8 cellular contexts compared by ENCODE assay signal in the genomic region with DNA sequence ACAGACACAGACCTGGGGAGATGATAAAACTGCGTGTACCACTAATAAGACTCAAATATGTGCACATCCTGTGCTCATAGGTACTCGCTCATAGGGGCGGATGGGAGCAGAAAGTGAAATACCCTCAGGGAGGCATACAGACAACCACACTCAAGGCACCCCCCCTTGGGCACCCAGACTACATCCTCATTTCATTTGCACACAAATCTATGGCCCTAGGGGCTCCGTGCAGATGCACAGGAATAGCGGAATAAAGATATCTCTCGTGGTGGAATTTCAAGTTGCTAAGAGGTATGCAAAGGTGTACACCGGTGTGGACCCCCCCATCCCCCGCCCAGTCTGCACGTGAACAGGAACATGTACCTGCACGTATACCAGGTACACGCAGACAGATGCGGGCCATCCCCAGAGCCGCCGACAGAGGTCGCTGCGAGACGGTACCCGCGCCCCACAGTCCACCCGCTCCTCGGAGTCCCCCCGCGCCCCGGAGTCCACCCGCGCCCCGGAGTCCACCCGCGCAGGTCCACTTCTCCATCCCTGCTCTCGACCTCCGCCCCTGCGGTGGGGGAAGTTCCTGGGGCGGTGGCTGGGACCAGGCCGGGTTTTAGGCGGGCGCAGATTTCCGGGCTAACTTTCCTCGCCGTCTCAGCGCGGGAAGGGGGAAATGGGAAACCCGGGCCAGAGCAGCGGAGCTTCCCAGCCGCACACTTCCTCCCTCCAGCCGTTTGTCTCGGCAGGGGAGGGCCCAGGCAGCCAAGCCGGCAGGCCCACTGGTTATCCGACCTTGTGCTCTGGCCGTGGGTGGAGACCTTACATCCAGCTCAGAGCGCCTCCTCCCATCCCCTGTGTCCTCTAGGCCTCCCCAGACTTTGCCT. TPM values are rescaled to one million over a fixed set of nuclear protein-coding genes. Genes with fewer than 3 reads are reported as not detected.
DNase-seq lines count a peak whose midpoint lies in the region; ATAC-seq and TF ChIP-seq lines count a peak whose summit lies in the region.

No MANE protein-coding gene starts in this region.

- peaks cover 3% of the 10 kb centered on the region for H3K27me3 Mint-ChIP-seq in activated T-cell treated with anti-CD3 and anti-CD28 coated beads, Interleukin-2, amount 50 U/mL, for 4 hours (ENCODE audit: low read depth)
- peaks cover 6% of the 10 kb centered on the region for H3K27me3 Mint-ChIP-seq in neural progenitor cell (ENCODE audit: insufficient read depth, low read depth)

- no TSS peak for BruUV-seq in OCI-LY7 (replicated peaks; lab: Mats Ljungman, UMichigan)

- H3K36me3 ChIP-seq in OCI-LY7 (ENCODE audit: insufficient read depth, low read length) (no peaks in the 10 kb centered on the region), neural progenitor cell (no peaks in the 10 kb centered on the region), thoracic aorta (no peaks in the 10 kb centered on the region)

- H3K27ac Mint-ChIP-seq in neural progenitor cell: no peak overlapping the region

- H3K36me3 Mint-ChIP-seq in activated T-cell treated with anti-CD3 and anti-CD28 coated beads, Interleukin-2, amount 50 U/mL, for 4 hours (ENCODE audit: insufficient read depth): no peaks in the 10 kb centered on the region
- H3K36me3 Mint-ChIP-seq in neural progenitor cell: no peaks in the 10 kb centered on the region

- H2AFZ ChIP-seq in OCI-LY7 (ENCODE audit: low read length): peak overlapping the region; percentile 85
- peak overlapping the region; percentile 98 for H2AFZ ChIP-seq in neural progenitor cell (replicated peaks)

- H4K20me1 ChIP-seq in OCI-LY7 (ENCODE audit: insufficient read depth, low read length) (no peaks in the 10 kb centered on the region), neural progenitor cell (ENCODE audit: low read depth) (no peaks in the 10 kb centered on the region)

- intact Hi-C loops in OCI-LY7 (cut with micrococcal nuclease; ENCODE audit: unreplicated experiment): loop anchor here (5.0 kb wide), 1 partner anchor 96 kb away; no protein-coding TSS in a partner anchor

- H3K9me3 Mint-ChIP-seq in activated T-cell treated with anti-CD3 and anti-CD28 coated beads, Interleukin-2, amount 50 U/mL, for 4 hours: no peaks in the 10 kb centered on the region
- no peaks in the 10 kb centered on the region for H3K9me3 Mint-ChIP-seq in neural progenitor cell

- H3K27me3 ChIP-seq in neural progenitor cell: peaks cover 27% of the 10 kb centered on the region
- no peaks in the 10 kb centered on the region for H3K27me3 ChIP-seq in thoracic aorta (replicated peaks; ENCODE audit: insufficient read depth)

- no peaks in the 10 kb centered on the region for H3K9me3 ChIP-seq in OCI-LY7 (ENCODE audit: low read length)
- H3K9me3 ChIP-seq in neural progenitor cell (ENCODE audit: low read depth): no peaks in the 10 kb centered on the region
- H3K9me3 ChIP-seq in thoracic aorta: no peaks in the 10 kb centered on the region

- H3K79me2 ChIP-seq in OCI-LY7 (ENCODE audit: insufficient read depth, low read depth, low read length) (no peaks in the 10 kb centered on the region), neural progenitor cell (ENCODE audit: low read depth) (no peaks in the 10 kb centered on the region)

- peak overlapping the region; percentile 11 for H3K9ac ChIP-seq in neural progenitor cell

- H3K4me2 ChIP-seq in OCI-LY7 (ENCODE audit: low read length): peak overlapping the region; percentile 68
- peak overlapping the region; percentile 82 for H3K4me2 ChIP-seq in neural progenitor cell

- POLR2A ChIA-PET in OCI-LY7 (lab: Charles Lee): interaction anchor here (0.9 to 1.5 kb wide), 2 partner anchors 139 to 631 kb away, joined by 3 to 5 read pairs; no protein-coding TSS in a partner anchor

- peaks cover 18% of the 10 kb centered on the region for H3K4me1 Mint-ChIP-seq in activated T-cell treated with anti-CD3 and anti-CD28 coated beads, Interleukin-2, amount 50 U/mL, for 4 hours (ENCODE audit: low read depth)
- H3K4me1 Mint-ChIP-seq in neural progenitor cell: no peaks in the 10 kb centered on the region

- H3K4me3 ChIP-seq in OCI-LY7 (ENCODE audit: low read depth, low read length, poor library complexity, severe bottlenecking): peak overlapping the region; percentile 72
- peak overlapping the region; percentile 73 for H3K4me3 ChIP-seq in neural progenitor cell
- peak overlapping the region; percentile 67 for H3K4me3 ChIP-seq in thoracic aorta

- peak overlapping the region; percentile 57 for H3K27ac ChIP-seq in OCI-LY7 (ENCODE audit: low read depth, low read length, poor library complexity, severe bottlenecking)
- H3K27ac ChIP-seq in neural progenitor cell: no peak overlapping the region
- no peak overlapping the region for H3K27ac ChIP-seq in thoracic aorta

- H3F3A ChIP-seq in neural progenitor cell (ENCODE audit: low read depth): peaks cover 11% of the 10 kb centered on the region

- H3K4me1 ChIP-seq in OCI-LY7 (ENCODE audit: insufficient read depth, low read length, poor library complexity, severe bottlenecking) (peaks cover 36% of the 10 kb centered on the region), neural progenitor cell (peaks cover 7% of the 10 kb centered on the region), thoracic aorta (ENCODE audit: control insufficient read depth in 1 of 2, low read depth in 2 of 2) (peaks cover 0 to 7% of the 10 kb centered on the region in 2 donors)

- H3K9me2 ChIP-seq in OCI-LY7 (ENCODE audit: insufficient read depth, low read length): no peaks in the 10 kb centered on the region

- TF ChIP-seq CTCF in OCI-LY7 (conservative IDR thresholded peaks at IDR 0.05; ENCODE audit: low read length) (peak; percentile 84), neural progenitor cell (IDR thresholded peaks at IDR 0.05) (peak; percentile 92), thoracic aorta (IDR thresholded peaks at IDR 0.05) (peak; percentile 68)

- CTCF ChIA-PET in OCI-LY7 (lab: Charles Lee; ENCODE audit: unreplicated experiment): no interaction called here

- H3K4me3 Mint-ChIP-seq in activated T-cell treated with anti-CD3 and anti-CD28 coated beads, Interleukin-2, amount 50 U/mL, for 4 hours: peak overlapping the region; percentile 75
- peak overlapping the region; percentile 86 for H3K4me3 Mint-ChIP-seq in neural progenitor cell

- DNase-seq in NCI-H146 (lab: John Stamatoyannopoulos, UW): peak; percentile 5
- DNase-seq in NCI-H146 treated with DMSO at 0.1 percent for 48 hours (lab: John Stamatoyannopoulos, UW; ENCODE audit: unreplicated experiment): no peak
- peak; percentile 73 for DNase-seq in OCI-LY7 (ENCODE audit: low spot score)
- peak; percentile 75 for DNase-seq in activated T-cell treated with anti-CD3 and anti-CD28 coated beads, Interleukin-2, amount 50 U/mL, for 4 hours
- DNase-seq in fibroblast of peridontal ligament (ENCODE audit: extremely low read depth): peak; percentile 40
- peak; percentile 69 for DNase-seq in neural progenitor cell (ENCODE audit: low spot score)
- DNase-seq in thoracic aorta (ENCODE audit: low spot score): no peak

- peak; percentile 51 for ATAC-seq in HG02938 (IDR thresholded peaks at IDR 0.05; ENCODE audit: unreplicated experiment)
- peak; percentile 89 for ATAC-seq in activated T-cell treated with anti-CD3 and anti-CD28 coated beads, Interleukin-2, amount 50 U/mL, for 4 hours
- ATAC-seq in thoracic aorta (ENCODE audit: insufficient number of reproducible peaks, low FRiP score, low read depth): peak; percentile 63

RNA-seq across cellular contexts. Expression of a gene that starts 1.0 kb away (rescaled TPM):
- not detected in 2 replicates for total RNA-seq in OCI-LY7 (2014; rRNA removed; shearing (Covaris generic))
- total RNA-seq in OCI-LY7 (2022) (not detected in 2 replicates), neural progenitor cell (ENCODE audit: low replicate concordance) (not detected in 2 replicates), thoracic aorta (not detected)
- total RNA-seq in activated T-cell treated with anti-CD3 and anti-CD28 coated beads, Interleukin-2, amount 50 U/mL, for 4 hours: not detected

Comparison
In these comparisons a context has a peak if more than half of its experiments do, and no peak if none do; other contexts are left out.
1. DNase-seq: peak in NCI-H146 (single experiment), OCI-LY7 (single experiment), activated T-cell treated with anti-CD3 and anti-CD28 coated beads, Interleukin-2, amount 50 U/mL, for 4 hours (single experiment), fibroblast of peridontal ligament (single experiment) and neural progenitor cell (single experiment); none in NCI-H146 treated with DMSO at 0.1 percent for 48 hours (single experiment) and thoracic aorta (single experiment).
2. Peak in every context shown above with its lines, with median percentiles within 50 percentile points of each other: ATAC-seq, H3K4me3 ChIP-seq and CTCF ChIP-seq.